ENCODE assay signal across 16 cellular contexts in the genomic region with DNA sequence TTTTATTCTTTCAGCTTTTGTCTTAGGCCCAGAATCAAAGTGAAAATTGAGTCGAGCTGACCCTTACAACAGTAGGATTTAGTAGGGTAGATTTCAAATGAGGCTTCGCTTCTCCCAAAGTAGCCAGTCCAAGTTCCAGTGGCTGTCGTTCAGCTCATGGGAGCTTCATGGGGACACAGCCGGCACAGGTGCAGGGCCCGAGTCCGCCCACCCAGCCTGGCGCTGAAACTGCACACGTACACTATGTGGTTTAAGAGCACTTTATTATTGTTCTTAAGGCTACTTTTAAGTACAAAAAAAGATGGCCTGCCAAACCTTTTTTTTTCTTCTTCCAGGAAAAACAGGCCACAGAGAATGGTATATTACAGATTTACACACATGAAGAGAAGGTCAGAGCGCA.
A peak's percentile ranks its signal among the peaks of the same experiment; 100 is the strongest.
DNase-seq lines count a peak whose midpoint lies in the region; ATAC-seq and TF ChIP-seq lines count a peak whose summit lies in the region.
"Had no signal": no experiment of that assay in that cellular context is flagged by ENCODE, and none has a peak within 500 bp of the region (broad histone marks: within the 10 kb centered on the region; RNA-seq: fewer than 3 reads in every experiment).

No MANE protein-coding gene starts in this region.

- H3K27ac ChIP-seq in AG04450 (ENCODE audit: low read depth, low read length), result peak overlapping the region; percentile 31
- peak overlapping the region; percentile 93 for H3K27ac ChIP-seq in VCaP
- H3K27ac ChIP-seq in right atrium auricular region, result peak overlapping the region; percentile 54 to 63
- peak overlapping the region; percentile 9 for H3K27ac ChIP-seq in skeletal muscle tissue (ENCODE audit: low read depth, low read length)

- H3K27me3 ChIP-seq in AG04450 (ENCODE audit: control insufficient read depth, insufficient read depth, low read length) (no peaks in the 10 kb centered on the region), right atrium auricular region (no peaks in the 10 kb centered on the region), skeletal muscle tissue (ENCODE audit: control insufficient read depth in 3 of 3, insufficient read depth in 3 of 3, low read length in 3 of 3) (no peaks in the 10 kb centered on the region)
- H3K27me3 ChIP-seq: adrenal gland had no signal

- no peak overlapping the region for H3K4me3 Mint-ChIP-seq in activated CD8-positive, alpha-beta T cell treated with anti-CD3 and anti-CD28 coated beads, Interleukin-2, amount 10 ng/mL, durations not matched to agents 7 days and 5 days

- H3K4me1 Mint-ChIP-seq in activated CD8-positive, alpha-beta T cell treated with anti-CD3 and anti-CD28 coated beads, Interleukin-2, amount 10 ng/mL, durations not matched to agents 7 days and 5 days (ENCODE audit: low read depth), result peaks cover 4% of the 10 kb centered on the region

- peaks cover 25% of the 10 kb centered on the region for H3K36me3 ChIP-seq in right atrium auricular region
- peaks cover 15 to 28% (median 16%) of the 10 kb centered on the region in 3 donors for H3K36me3 ChIP-seq in skeletal muscle tissue (ENCODE audit: control insufficient read depth in 3 of 3, insufficient read depth in 3 of 3, low read length in 3 of 3)

- H3K27ac Mint-ChIP-seq in activated CD8-positive, alpha-beta T cell treated with anti-CD3 and anti-CD28 coated beads, Interleukin-2, amount 10 ng/mL, durations not matched to agents 7 days and 5 days, result no peak overlapping the region

- CTCF ChIA-PET in AG04450 (lab: Charles Lee), result interaction anchor here (2.2 kb wide), 1 partner anchor 176 kb away, joined by 7 read pairs; no protein-coding TSS in a partner anchor
- CTCF ChIA-PET in activated CD8-positive, alpha-beta T cell treated with anti-CD3 and anti-CD28 coated beads, Interleukin-2, amount 10 ng/mL, durations not matched to agents 7 days and 5 days (lab: Charles Lee), result no interaction called here

- ATAC-seq in HG03095 (IDR thresholded peaks at IDR 0.05; ENCODE audit: unreplicated experiment), result no peak
- ATAC-seq in activated CD8-positive, alpha-beta T cell treated with anti-CD3 and anti-CD28 coated beads, Interleukin-2, amount 10 ng/mL, durations not matched to agents 7 days and 5 days, result no peak

- H3K9me3 ChIP-seq in AG04450 (ENCODE audit: control insufficient read depth, insufficient read depth, low read length) (no peaks in the 10 kb centered on the region; the same call in 1 of the 2 replicates), right atrium auricular region (no peaks in the 10 kb centered on the region), skeletal muscle tissue (ENCODE audit: control insufficient read depth in 3 of 3, low read length in 3 of 3) (no peaks in the 10 kb centered on the region)
- H3K9me3 ChIP-seq: adrenal gland, SK-N-SH had no signal

- DNase-seq in AG04450 (ENCODE audit: low read depth, low spot score) (no peak), right atrium auricular region (ENCODE audit: low spot score) (no peak), foreskin fibroblast (no peak)
- no peak for DNase-seq in stimulated activated CD4-positive, alpha-beta T cell treated with anti-CD3 and anti-CD28 coated beads, Interleukin-4, amount 100 ng/mL, for 4 hours
- no peak for DNase-seq in activated CD8-positive, alpha-beta T cell treated with anti-CD3 and anti-CD28 coated beads, Interleukin-2, amount 10 ng/mL, durations not matched to agents 7 days and 5 days
- DNase-seq: activated T-cell treated with anti-CD3 and anti-CD28 coated beads, Interleukin-2, amount 50 U/mL, for 1 hour; Calu3; cortex of kidney; NCI-H187; NCI-H510A; OCI-M1; SK-N-SH had no signal

- H3K9me3 Mint-ChIP-seq in activated CD8-positive, alpha-beta T cell treated with anti-CD3 and anti-CD28 coated beads, Interleukin-2, amount 10 ng/mL, durations not matched to agents 7 days and 5 days (ENCODE audit: insufficient read depth), result no peaks in the 10 kb centered on the region

- TF ChIP-seq CTCF in AG04450 (IDR thresholded peaks at IDR 0.05; ENCODE audit: low read depth, low read length), result no peak
- no peak for TF ChIP-seq CTCF in VCaP (conservative IDR thresholded peaks at IDR 0.05)
- TF ChIP-seq CTCF in right atrium auricular region (IDR thresholded peaks at IDR 0.05), result no peak
- no peak for TF ChIP-seq CTCF in foreskin fibroblast (IDR thresholded peaks at IDR 0.05; ENCODE audit: low read depth, low read length)

- H3K4me3 ChIP-seq in AG04450 (ENCODE audit: low read depth, low read length) (no peak overlapping the region), right atrium auricular region (no peak overlapping the region), skeletal muscle tissue (ENCODE audit: low read length in 3 of 3) (peak overlapping the region in 1 of 3 donors; percentile 29), foreskin fibroblast (ENCODE audit: low read depth in 1 of 2, low read length in 2 of 2) (no peak overlapping the region)
- H3K4me3 ChIP-seq: adrenal gland had no signal

- H3K9ac ChIP-seq in skeletal muscle tissue (ENCODE audit: low read depth in 1 of 3, low read length in 3 of 3), result peak overlapping the region in 2 of 3 donors; percentile 14 to 45
- H3K9ac ChIP-seq: SK-N-SH had no signal

- no peaks in the 10 kb centered on the region for H3K27me3 Mint-ChIP-seq in activated CD8-positive, alpha-beta T cell treated with anti-CD3 and anti-CD28 coated beads, Interleukin-2, amount 10 ng/mL, durations not matched to agents 7 days and 5 days (ENCODE audit: low read depth)

- H3K4me1 ChIP-seq in right atrium auricular region (peaks cover 0 to 77% of the 10 kb centered on the region in 2 donors), skeletal muscle tissue (ENCODE audit: control insufficient read depth in 3 of 3, insufficient read depth in 3 of 3, low read length in 3 of 3) (peaks cover 61 to 67% (median 66%) of the 10 kb centered on the region in 3 donors)

- peaks cover 41% of the 10 kb centered on the region for H3K36me3 Mint-ChIP-seq in activated CD8-positive, alpha-beta T cell treated with anti-CD3 and anti-CD28 coated beads, Interleukin-2, amount 10 ng/mL, durations not matched to agents 7 days and 5 days (ENCODE audit: low read depth)

- POLR2A ChIA-PET in AG04450 (lab: Yijun Ruan, JAX), result no interaction called here
- POLR2A ChIA-PET in activated CD8-positive, alpha-beta T cell treated with anti-CD3 and anti-CD28 coated beads, Interleukin-2, amount 10 ng/mL, durations not matched to agents 7 days and 5 days (lab: Charles Lee), result interaction anchor here (0.6 kb wide), 1 partner anchor 1935 kb away, joined by 3 read pairs; no protein-coding TSS in a partner anchor

Comparison
In these comparisons a context has a peak if more than half of its experiments do, and no peak if none do; other contexts are left out.
1. H3K27ac ChIP-seq: peak in every context shown above with its lines; median percentile 93 in VCaP; 58 in right atrium auricular region; 31 in AG04450; 9 in skeletal muscle tissue.